In genomic region chr12:10607885-10608458, GRCh38 we compare ENCODE assay signal across 10 cellular contexts. TPM values are rescaled to one million over a fixed set of nuclear protein-coding genes. Genes with fewer than 3 reads are reported as not detected.
DNase-seq lines count a peak whose midpoint lies in the region; ATAC-seq and TF ChIP-seq lines count a peak whose summit lies in the region.
"Had no signal": no experiment of that assay in that cellular context is flagged by ENCODE, and none has a peak within 500 bp of the region (broad histone marks: within the 10 kb centered on the region; RNA-seq: fewer than 3 reads in every experiment).

No MANE protein-coding gene starts in this region.

- no TSS peak for BruUV-seq in A673 (replicated peaks; lab: Mats Ljungman, UMichigan)

- H3K36me3 ChIP-seq in A673 (ENCODE audit: insufficient read depth, low read length, poor library complexity, severe bottlenecking): peaks cover 42% of the 10 kb centered on the region
- H3K36me3 ChIP-seq in DND-41 (ENCODE audit: insufficient read depth, low read length): peaks cover 69% of the 10 kb centered on the region
- peaks cover 48% of the 10 kb centered on the region for H3K36me3 ChIP-seq in OCI-LY3 (replicated peaks; ENCODE audit: low read depth, low read length)

- peak; percentile 19 for DNase-seq in A673 (ENCODE audit: low spot score)
- DNase-seq in DND-41: peak; percentile 18
- no peak for DNase-seq in epithelial cell of proximal tubule (ENCODE audit: low read depth)
- no peak for DNase-seq in cerebellum (ENCODE audit: low spot score)
- DNase-seq in left lobe of liver (ENCODE audit: low spot score): no peak
- DNase-seq in globus pallidus (ENCODE audit: low spot score): no peak
- DNase-seq: NCI-H2171 treated with DMSO at 0.1 percent for 48 hours had no signal

- ATAC-seq in DND-41 (ENCODE audit: insufficient read depth, low read depth) (0 out of 3 replicates have a peak, but pooled peaks have one; percentile 32), left lobe of liver (no peak), GM19324 (IDR thresholded peaks at IDR 0.05; ENCODE audit: low FRiP score, unreplicated experiment) (no peak)
- ATAC-seq: activated naive CD4-positive, alpha-beta T cell treated with anti-CD3 and anti-CD28 coated beads, Interleukin-2, amount 50 U/mL, for 72 hours had no signal

- H3K27me3 ChIP-seq in A673 (replicated peaks; ENCODE audit: insufficient read depth, low read depth, low read length, poor library complexity) (no peaks in the 10 kb centered on the region), DND-41 (ENCODE audit: insufficient read depth, low read length, poor library complexity) (no peaks in the 10 kb centered on the region), OCI-LY3 (ENCODE audit: low read depth, low read length) (no peaks in the 10 kb centered on the region)

- H3K9me3 ChIP-seq in A673 (ENCODE audit: low read depth, low read length, poor library complexity, severe bottlenecking): no peaks in the 10 kb centered on the region
- no peaks in the 10 kb centered on the region for H3K9me3 ChIP-seq in DND-41 (ENCODE audit: insufficient read depth, low read length, severe bottlenecking)
- no peaks in the 10 kb centered on the region for H3K9me3 ChIP-seq in OCI-LY3 (ENCODE audit: insufficient read depth, low read length)

- no peak overlapping the region for H2AFZ ChIP-seq in DND-41 (ENCODE audit: low read depth, low read length)
- H2AFZ ChIP-seq in OCI-LY3 (ENCODE audit: low read depth, low read length): no peak overlapping the region

- H3K4me3 ChIP-seq in A673 (ENCODE audit: low read depth, low read length, poor library complexity, severe bottlenecking): no peak overlapping the region
- no peak overlapping the region for H3K4me3 ChIP-seq in DND-41 (ENCODE audit: low read depth in 1 of 2, low read length in 2 of 2)
- no peak overlapping the region for H3K4me3 ChIP-seq in OCI-LY3 (ENCODE audit: low read length)
- H3K4me3 ChIP-seq in epithelial cell of proximal tubule (ENCODE audit: low read depth, low read length): no peak overlapping the region

- H3K9ac ChIP-seq in DND-41 (ENCODE audit: low read depth, low read length) (no peak overlapping the region), OCI-LY3 (ENCODE audit: low read length) (no peak overlapping the region)

- POLR2A ChIA-PET in A673 (lab: Charles Lee; ENCODE audit: low non-redundant PET): no interaction called here

- H3K27ac ChIP-seq in A673 (ENCODE audit: low read depth, low read length, poor library complexity, severe bottlenecking): no peak overlapping the region
- no peak overlapping the region for H3K27ac ChIP-seq in DND-41 (ENCODE audit: low read length)
- no peak overlapping the region for H3K27ac ChIP-seq in OCI-LY3 (ENCODE audit: low read length)

- peaks cover 23% of the 10 kb centered on the region for H3K79me2 ChIP-seq in DND-41 (ENCODE audit: insufficient read depth, low read length)
- H3K79me2 ChIP-seq in OCI-LY3 (ENCODE audit: low read length): peaks cover 29% of the 10 kb centered on the region

- H3K4me1 ChIP-seq in A673 (ENCODE audit: insufficient read depth, low read length, poor library complexity, severe bottlenecking) (peaks cover 4% of the 10 kb centered on the region), DND-41 (ENCODE audit: insufficient read depth, low read length) (peaks cover 24% of the 10 kb centered on the region), OCI-LY3 (ENCODE audit: low read length) (peaks cover 28% of the 10 kb centered on the region)

- H3K4me2 ChIP-seq in DND-41 (ENCODE audit: insufficient read depth, low read length) (no peak overlapping the region), OCI-LY3 (ENCODE audit: low read length) (no peak overlapping the region)

- TF ChIP-seq CTCF in A673 (conservative IDR thresholded peaks at IDR 0.05; ENCODE audit: low read depth, low read length) (peak; percentile 31; the same call in 1 of the 2 replicates), DND-41 (IDR thresholded peaks at IDR 0.05; ENCODE audit: borderline replicate concordance, extremely low read depth, low read length, poor library complexity, severe bottlenecking) (peak; percentile 28), OCI-LY3 (IDR thresholded peaks at IDR 0.05; ENCODE audit: low read depth, low read length) (peak; percentile 19), epithelial cell of proximal tubule (conservative IDR thresholded peaks at IDR 0.05; ENCODE audit: low read depth, low read length) (peak; percentile 51)

- intact Hi-C loops in A673 (cut with micrococcal nuclease; ENCODE audit: unreplicated experiment): no loop called here

- H4K20me1 ChIP-seq in DND-41 (ENCODE audit: insufficient read depth, low read length) (no peaks in the 10 kb centered on the region), OCI-LY3 (ENCODE audit: insufficient read depth, low read length) (peaks cover 11% of the 10 kb centered on the region; the same call in 1 of the 2 replicates)

- CTCF ChIA-PET in A673 (lab: Charles Lee): no interaction called here

RNA-seq across cellular contexts. Expression of gene MAGOHB, which starts 5.4 kb away (rescaled TPM):
- total RNA-seq in A673 (2021) (68.6 and 72.0 TPM in 2 replicates), epithelial cell of proximal tubule (30.8 and 35.8 TPM in 2 replicates), cerebellum (28.9 TPM), left lobe of liver (8.4 TPM)

Comparison
In these comparisons a context has a peak if more than half of its experiments do, and no peak if none do; other contexts are left out.
1. DNase-seq: peak in A673 (single experiment) and DND-41 (single experiment); none in epithelial cell of proximal tubule (single experiment), cerebellum (single experiment), left lobe of liver (single experiment) and globus pallidus (single experiment).
2. Peak in every context shown above with its lines, with median percentiles within 50 percentile points of each other: CTCF ChIP-seq.